Comparison of ENCODE assay signal across 8 cellular contexts in genomic region chr19:42303101-42303464, GRCh38. TPM values are rescaled to one million over a fixed set of nuclear protein-coding genes. Genes with fewer than 3 reads are reported as not detected.
DNase-seq lines count a peak whose midpoint lies in the region; ATAC-seq, FAIRE-seq and TF ChIP-seq lines count a peak whose summit lies in the region.

No MANE protein-coding gene starts in this region.

- H2AFZ ChIP-seq in neural progenitor cell (replicated peaks), result peak overlapping the region; percentile 87

- ATAC-seq in CD8-positive, alpha-beta T cell, result no peak

- DNase-seq in CD8-positive, alpha-beta T cell, result no peak
- DNase-seq in LNCaP clone FGC (ENCODE audit: low read depth), result no peak
- DNase-seq in bronchial epithelial cell (ENCODE audit: low read depth), result no peak
- DNase-seq in neural progenitor cell (ENCODE audit: low spot score), result no peak
- no peak for DNase-seq in NCI-H748 (lab: John Stamatoyannopoulos, UW; ENCODE audit: unreplicated experiment)
- no peak for DNase-seq in NK-92 (lab: John Stamatoyannopoulos, UW; ENCODE audit: unreplicated experiment)
- DNase-seq in NOMO-1 treated with dmso at 0.1 percent for 144 hours (lab: John Stamatoyannopoulos, UW; ENCODE audit: unreplicated experiment), result no peak
- no peak for DNase-seq in kidney

- H3K4me1 Mint-ChIP-seq in CD8-positive, alpha-beta T cell (ENCODE audit: low read depth), result peaks cover 28% of the 10 kb centered on the region
- H3K4me1 Mint-ChIP-seq in neural progenitor cell, result peaks cover 26% of the 10 kb centered on the region

- CTCF ChIA-PET in CD8-positive, alpha-beta T cell (lab: Charles Lee), result interaction anchor here (0.7 to 1.3 kb wide), 3 partner anchors 58 to 194 kb away, joined by 3 to 5 read pairs (median 3); partner anchors contain the start of gene POU2F2

- peak overlapping the region; percentile 91 for H3K4me2 ChIP-seq in neural progenitor cell

- H3K4me1 ChIP-seq in CD8-positive, alpha-beta T cell (ENCODE audit: insufficient read depth, low read length), result peaks cover 19% of the 10 kb centered on the region
- H3K4me1 ChIP-seq in neural progenitor cell, result peaks cover 14% of the 10 kb centered on the region
- peaks cover 2 to 4% of the 10 kb centered on the region in 2 donors for H3K4me1 ChIP-seq in kidney (ENCODE audit: control insufficient read depth in 1 of 2, insufficient read depth in 1 of 2, low read depth in 1 of 2, low read length in 2 of 2)

- no peak for TF ChIP-seq CTCF in CD8-positive, alpha-beta T cell (IDR thresholded peaks at IDR 0.05)
- no peak for TF ChIP-seq CTCF in LNCaP clone FGC (IDR thresholded peaks at IDR 0.05; ENCODE audit: control insufficient read depth, extremely low read depth, insufficient read depth)
- TF ChIP-seq CTCF in bronchial epithelial cell (IDR thresholded peaks at IDR 0.05; ENCODE audit: insufficient read depth, low read length, severe bottlenecking), result no peak
- TF ChIP-seq CTCF in neural progenitor cell (IDR thresholded peaks at IDR 0.05), result no peak
- TF ChIP-seq CTCF in kidney (IDR thresholded peaks at IDR 0.05; ENCODE audit: borderline replicate concordance, extremely low read depth, insufficient read depth), result no peak

- FAIRE-seq in bronchial epithelial cell (lab: Jason Lieb, UNC), result no peak
- FAIRE-seq in kidney (lab: Jason Lieb, UNC), result no peak

- H3K4me3 Mint-ChIP-seq in CD8-positive, alpha-beta T cell, result peak overlapping the region; percentile 87
- H3K4me3 Mint-ChIP-seq in neural progenitor cell, result peak overlapping the region; percentile 92

- no peaks in the 10 kb centered on the region for H3K9me3 ChIP-seq in CD8-positive, alpha-beta T cell (ENCODE audit: low read length)
- H3K9me3 ChIP-seq in neural progenitor cell (ENCODE audit: low read depth), result no peaks in the 10 kb centered on the region
- no peaks in the 10 kb centered on the region for H3K9me3 ChIP-seq in kidney (ENCODE audit: control insufficient read depth in 1 of 2, low read length in 2 of 2)

- H3K79me2 ChIP-seq in neural progenitor cell (ENCODE audit: low read depth), result peaks cover 22% of the 10 kb centered on the region

- POLR2A ChIA-PET in CD8-positive, alpha-beta T cell (lab: Charles Lee), result no interaction called here

- peaks cover 6% of the 10 kb centered on the region for H3K36me3 Mint-ChIP-seq in CD8-positive, alpha-beta T cell
- peaks cover 9% of the 10 kb centered on the region for H3K36me3 Mint-ChIP-seq in neural progenitor cell

- H3K27me3 Mint-ChIP-seq in CD8-positive, alpha-beta T cell (ENCODE audit: low read depth), result no peaks in the 10 kb centered on the region
- H3K27me3 Mint-ChIP-seq in neural progenitor cell (ENCODE audit: insufficient read depth, low read depth), result peaks cover 10% of the 10 kb centered on the region

- peak overlapping the region; percentile 89 for H3K4me3 ChIP-seq in CD8-positive, alpha-beta T cell (ENCODE audit: low read depth, low read length)
- H3K4me3 ChIP-seq in LNCaP clone FGC (ENCODE audit: low read depth, low read length) (peak overlapping the region; percentile 35), bronchial epithelial cell (ENCODE audit: low read depth, low read length) (peak overlapping the region; percentile 64), neural progenitor cell (peak overlapping the region; percentile 77), kidney (ENCODE audit: low read length in 2 of 2) (peak overlapping the region in 1 of 2 donors; percentile 75)

- peaks cover 13% of the 10 kb centered on the region for H4K20me1 ChIP-seq in neural progenitor cell (ENCODE audit: low read depth)

- H3K9ac ChIP-seq in neural progenitor cell (no peak overlapping the region), kidney (ENCODE audit: low read length in 2 of 2) (no peak overlapping the region)

- H3K27ac Mint-ChIP-seq in CD8-positive, alpha-beta T cell, result peak overlapping the region; percentile 49
- H3K27ac Mint-ChIP-seq in neural progenitor cell, result peak overlapping the region; percentile 99

- intact Hi-C loops in CD8-positive, alpha-beta T cell (cut with DNase I, micrococcal nuclease), result loop anchor here in 1 of 2 experiments (5.0 kb wide), 1 partner anchor 86 kb away; the partner anchor contains the start of gene DEDD2
- intact Hi-C loops in kidney (cut with DNase I), result no loop called here

- H3F3A ChIP-seq in neural progenitor cell (ENCODE audit: low read depth), result peaks cover 21% of the 10 kb centered on the region

- no peak overlapping the region for H3K27ac ChIP-seq in CD8-positive, alpha-beta T cell (ENCODE audit: low read depth, low read length)
- H3K27ac ChIP-seq in neural progenitor cell (no peak overlapping the region), kidney (ENCODE audit: low read depth in 2 of 2, low read length in 2 of 2) (no peak overlapping the region)

- H3K9me3 Mint-ChIP-seq in CD8-positive, alpha-beta T cell, result no peaks in the 10 kb centered on the region
- H3K9me3 Mint-ChIP-seq in neural progenitor cell, result no peaks in the 10 kb centered on the region

- no peaks in the 10 kb centered on the region for H3K27me3 ChIP-seq in CD8-positive, alpha-beta T cell (ENCODE audit: insufficient read depth, low read length)
- H3K27me3 ChIP-seq in bronchial epithelial cell (ENCODE audit: control insufficient read depth, insufficient read depth, low read length) (no peaks in the 10 kb centered on the region), neural progenitor cell (no peaks in the 10 kb centered on the region)

- H3K36me3 ChIP-seq in CD8-positive, alpha-beta T cell (ENCODE audit: insufficient read depth, low read length), result no peaks in the 10 kb centered on the region
- no peaks in the 10 kb centered on the region for H3K36me3 ChIP-seq in bronchial epithelial cell (ENCODE audit: control insufficient read depth, insufficient read depth, low read length)
- no peaks in the 10 kb centered on the region for H3K36me3 ChIP-seq in neural progenitor cell
- H3K36me3 ChIP-seq in kidney (ENCODE audit: control insufficient read depth in 1 of 2, insufficient read depth in 2 of 2, low read length in 2 of 2), result no peaks in the 10 kb centered on the region

RNA-seq across cellular contexts. Expression of gene PAFAH1B3, which starts 0.7 kb away (rescaled TPM):
- 10 to 100 TPM; 10.1 to 13.5 TPM for total RNA-seq in CD8-positive, alpha-beta T cell
- total RNA-seq in bronchial epithelial cell (29.4 and 36.9 TPM in 2 replicates), neural progenitor cell (ENCODE audit: low replicate concordance) (63.2 and 106 TPM in 2 replicates), kidney (22.0 TPM)
- 38.3 TPM for polyA plus RNA-seq in kidney (ENCODE audit: insufficient read depth, low read depth, low replicate concordance)

RNA-seq across cellular contexts. Expression of gene PRR19, which starts 1.2 kb away (rescaled TPM):
- under 1 TPM in 1 of 2 experiments, not detected in 1; 0.19 TPM for total RNA-seq in CD8-positive, alpha-beta T cell
- total RNA-seq in bronchial epithelial cell, result not detected in 2 replicates
- 1.0 TPM in 2 replicates for total RNA-seq in neural progenitor cell (ENCODE audit: low replicate concordance)
- 0.47 TPM for total RNA-seq in kidney
- 0.71 TPM for polyA plus RNA-seq in kidney (ENCODE audit: insufficient read depth, low read depth, low replicate concordance)

RNA-seq across cellular contexts. Expression of gene TMEM145, which starts 10.0 kb away (rescaled TPM):
- total RNA-seq in CD8-positive, alpha-beta T cell, result not detected
- total RNA-seq in bronchial epithelial cell (0.26 TPM in 1 of 2 replicates, not detected in the other), neural progenitor cell (ENCODE audit: low replicate concordance) (0.37 and 6.6 TPM in 2 replicates), kidney (not detected)
- polyA plus RNA-seq in kidney (ENCODE audit: insufficient read depth, low read depth, low replicate concordance), result not detected

RNA-seq across cellular contexts. Expression of gene MEGF8, which starts 22.4 kb away (rescaled TPM):
- 1 to 10 TPM; 5.2 to 5.9 TPM for total RNA-seq in CD8-positive, alpha-beta T cell
- total RNA-seq in bronchial epithelial cell, result 7.1 and 14.0 TPM in 2 replicates
- 7.3 and 21.4 TPM in 2 replicates for total RNA-seq in neural progenitor cell (ENCODE audit: low replicate concordance)
- 31.6 TPM for total RNA-seq in kidney
- 8.7 TPM for polyA plus RNA-seq in kidney (ENCODE audit: insufficient read depth, low read depth, low replicate concordance)

RNA-seq across cellular contexts. Expression of gene CIC, which starts 34.0 kb away (rescaled TPM):
- 100 to 1,000 TPM; 111 to 112 TPM for total RNA-seq in CD8-positive, alpha-beta T cell
- total RNA-seq in bronchial epithelial cell (7.1 and 9.3 TPM in 2 replicates), neural progenitor cell (ENCODE audit: low replicate concordance) (5.2 and 28.1 TPM in 2 replicates), kidney (90.9 TPM)
- polyA plus RNA-seq in kidney (ENCODE audit: insufficient read depth, low read depth, low replicate concordance), result 18.8 TPM
